ENCODE assay signal across 13 cellular contexts in the genomic region with DNA sequence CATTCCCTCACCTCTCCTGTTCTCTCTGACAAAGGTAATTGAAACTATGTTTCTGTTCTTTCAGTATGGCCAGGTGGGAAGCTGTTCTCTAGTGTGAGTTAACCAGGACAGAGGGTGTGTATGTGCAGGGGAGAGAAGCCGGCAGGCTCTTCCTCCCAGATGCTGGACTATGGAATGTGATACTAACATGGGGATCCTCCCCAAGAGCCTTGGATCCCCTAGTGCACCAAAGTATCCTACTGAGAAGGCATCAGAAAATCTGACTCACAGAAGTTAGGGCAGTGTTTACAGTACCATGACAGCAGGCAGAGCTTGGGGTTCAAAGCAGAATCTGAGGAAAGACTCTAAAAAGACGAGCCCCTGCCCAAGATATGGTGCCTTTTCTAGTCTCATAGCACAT.
"Had no signal": no experiment of that assay in that cellular context is flagged by ENCODE, and none has a peak within 500 bp of the region (broad histone marks: within the 10 kb centered on the region; RNA-seq: fewer than 3 reads in every experiment).

No MANE protein-coding gene starts in this region.

- DNase-seq: activated CD4-positive, alpha-beta memory T cell treated with anti-CD3 and anti-CD28 coated beads for 36 hours; activated effector memory CD4-positive, alpha-beta T cell treated with anti-CD3 and anti-CD28 coated beads, Interleukin-2, amount 50 U/mL, for 16 hours; activated T-cell treated with anti-CD3 and anti-CD28 coated beads, Interleukin-2, amount 50 U/mL, for 4 hours; caudate nucleus; effector CD8-positive, alpha-beta T cell; left cardiac atrium; lower lobe of right lung; posterior cingulate gyrus; stimulated activated CD4-positive, alpha-beta T cell treated with anti-CD3 and anti-CD28 coated beads, Interleukin-15, amount 100 ng/mL, for 24 hours; stimulated activated CD4-positive, alpha-beta T cell treated with anti-CD3 and anti-CD28 coated beads, Interleukin-4, amount 100 ng/mL, for 1 hour; stimulated activated naive CD8-positive, alpha-beta T cell treated with anti-CD3 and anti-CD28 coated beads, Interleukin-15, Interleukin-2, amounts not matched to agents 100 U/mL and 50 U/mL, for 24 hours; transverse colon had no signal

- H3K4me3 ChIP-seq: lower lobe of right lung, transverse colon had no signal

- ATAC-seq: activated naive CD4-positive, alpha-beta T cell treated with anti-CD3 and anti-CD28 coated beads, Interleukin-2, amount 50 U/mL, for 72 hours; activated T-cell treated with anti-CD3 and anti-CD28 coated beads, Interleukin-2, amount 50 U/mL, for 4 hours; left cardiac atrium; lower lobe of right lung; stimulated activated naive CD8-positive, alpha-beta T cell treated with anti-CD3 and anti-CD28 coated beads, Interleukin-15, Interleukin-2, amounts not matched to agents 100 U/mL and 50 U/mL, for 24 hours had no signal
